15 cellular contexts compared by ENCODE assay signal in genomic region chr7:6162331-6162620, GRCh38. TPM values are rescaled to one million over a fixed set of nuclear protein-coding genes. Genes with fewer than 3 reads are reported as not detected.
A peak's percentile ranks its signal among the peaks of the same experiment; 100 is the strongest.
DNase-seq lines count a peak whose midpoint lies in the region; ATAC-seq and TF ChIP-seq lines count a peak whose summit lies in the region.
"Had no signal": no experiment of that assay in that cellular context is flagged by ENCODE, and none has a peak within 500 bp of the region (broad histone marks: within the 10 kb centered on the region; RNA-seq: fewer than 3 reads in every experiment).

No MANE protein-coding gene starts in this region.

- no peak for TF ChIP-seq CTCF in gastroesophageal sphincter (IDR thresholded peaks at IDR 0.05)
- no peak for TF ChIP-seq CTCF in uterus (IDR thresholded peaks at IDR 0.05)

- DNase-seq in adipocyte (ENCODE audit: low read depth) (no peak), mucosa of gallbladder (ENCODE audit: low spot score) (peak; percentile 50), uterus (peak in 1 of 2 donors; percentile 41), COR-L47 (lab: John Stamatoyannopoulos, UW) (no peak), NCI-H1417 (lab: John Stamatoyannopoulos, UW) (no peak), Karpas-422 (no peak)
- DNase-seq: DND-41; GOT3; IMR-90; left lung; NCI-H1092; nephron progenitor cell; retina; stimulated activated CD4-positive, alpha-beta T cell treated with anti-CD3 and anti-CD28 coated beads, Interleukin-4, amount 100 ng/mL, for 1 hour had no signal

- H3K36me3 ChIP-seq in adipocyte (ENCODE audit: control insufficient read depth, insufficient read depth, low read length, severe bottlenecking) (peaks cover 68% of the 10 kb centered on the region), gastroesophageal sphincter (peaks cover 0 to 75% of the 10 kb centered on the region in 2 donors), uterus (no peaks in the 10 kb centered on the region), Karpas-422 (ENCODE audit: insufficient read depth, low read length) (no peaks in the 10 kb centered on the region)

- no peak overlapping the region for H3K4me2 ChIP-seq in Karpas-422 (ENCODE audit: low read depth, low read length, poor library complexity, severe bottlenecking)

- no peaks in the 10 kb centered on the region for H3K79me2 ChIP-seq in Karpas-422 (ENCODE audit: low read length)

- no peak for TF ChIP-seq EP300 in gastroesophageal sphincter (IDR thresholded peaks at IDR 0.05)

- no peaks in the 10 kb centered on the region for H3K9me2 ChIP-seq in Karpas-422 (replicated peaks; ENCODE audit: insufficient read depth, low read length)

- peak overlapping the region in 3 of 4 donors; percentile 64 to 67 (median 65) for H3K27ac ChIP-seq in gastroesophageal sphincter
- H3K27ac ChIP-seq in uterus = peak overlapping the region; percentile 21 to 35
- H3K27ac ChIP-seq in Karpas-422 (ENCODE audit: low read length) = no peak overlapping the region
- H3K27ac ChIP-seq: left lung had no signal

- intact Hi-C loops in uterus (cut with DNase I; ENCODE audit: low total_unique reads) = no loop called here

- H3K4me1 ChIP-seq in adipocyte (ENCODE audit: control insufficient read depth, insufficient read depth, low read length) = peaks cover 27% of the 10 kb centered on the region
- peaks cover 0 to 42% (median 7%) of the 10 kb centered on the region in 3 donors for H3K4me1 ChIP-seq in gastroesophageal sphincter
- no peaks in the 10 kb centered on the region for H3K4me1 ChIP-seq in uterus
- peaks cover 11% of the 10 kb centered on the region for H3K4me1 ChIP-seq in Karpas-422 (ENCODE audit: low read length)

- no peaks in the 10 kb centered on the region for H3K9me3 ChIP-seq in adipocyte (ENCODE audit: control insufficient read depth, low read length)
- H3K9me3 ChIP-seq in gastroesophageal sphincter = no peaks in the 10 kb centered on the region
- H3K9me3 ChIP-seq in uterus = no peaks in the 10 kb centered on the region
- no peaks in the 10 kb centered on the region for H3K9me3 ChIP-seq in Karpas-422 (ENCODE audit: low read length)
- H3K9me3 ChIP-seq: left lung had no signal

- H4K20me1 ChIP-seq in Karpas-422 (ENCODE audit: insufficient read depth, low read depth, low read length) = no peaks in the 10 kb centered on the region

- no peaks in the 10 kb centered on the region for H3K27me3 ChIP-seq in adipocyte (replicated peaks; ENCODE audit: control insufficient read depth, insufficient read depth, low read length)
- no peaks in the 10 kb centered on the region for H3K27me3 ChIP-seq in gastroesophageal sphincter
- no peaks in the 10 kb centered on the region for H3K27me3 ChIP-seq in uterus
- H3K27me3 ChIP-seq in Karpas-422 (ENCODE audit: low read length) = no peaks in the 10 kb centered on the region
- H3K27me3 ChIP-seq: left lung had no signal

- no CpG with 5 or more reads among the region's 8 CpGs for WGBS in gastroesophageal sphincter (ENCODE audit: low coverage in 1 of 2), 2 donors

- no peak for TF ChIP-seq POLR2A in gastroesophageal sphincter (IDR thresholded peaks at IDR 0.05)
- TF ChIP-seq POLR2A in uterus (IDR thresholded peaks at IDR 0.05) = no peak

- H3K4me3 ChIP-seq in adipocyte (ENCODE audit: low read length) = no peak overlapping the region
- no peak overlapping the region for H3K4me3 ChIP-seq in gastroesophageal sphincter
- H3K4me3 ChIP-seq in uterus = no peak overlapping the region
- no peak overlapping the region for H3K4me3 ChIP-seq in Karpas-422 (ENCODE audit: low read length)
- H3K4me3 ChIP-seq: left lung had no signal

- peak overlapping the region; percentile 48 for H3K9ac ChIP-seq in adipocyte (ENCODE audit: low read length)
- no peak overlapping the region for H3K9ac ChIP-seq in Karpas-422 (ENCODE audit: low read length)

- no peak overlapping the region for H2AFZ ChIP-seq in Karpas-422 (ENCODE audit: low read length)

- peak; percentile 49 for ATAC-seq in gastroesophageal sphincter
- ATAC-seq: left lung had no signal

RNA-seq across cellular contexts. Expression of gene USP42, which starts 57.5 kb away (rescaled TPM):
- total RNA-seq in gastroesophageal sphincter (10 to 100 TPM in 1 of 4 donors, 1 to 10 TPM in 3; 7.3 to 12.5 (median 9.7) TPM), mucosa of gallbladder (10.0 TPM), uterus (10 to 100 TPM in 1 of 4 donors, 1 to 10 TPM in 3; 3.3 to 19.9 (median 9.4) TPM)
- total RNA-seq in Karpas-422 (2014; rRNA removed; shearing (Covaris generic); ENCODE audit: low replicate concordance) = 6.8 and 10.2 TPM in 2 replicates
